In the genomic region with DNA sequence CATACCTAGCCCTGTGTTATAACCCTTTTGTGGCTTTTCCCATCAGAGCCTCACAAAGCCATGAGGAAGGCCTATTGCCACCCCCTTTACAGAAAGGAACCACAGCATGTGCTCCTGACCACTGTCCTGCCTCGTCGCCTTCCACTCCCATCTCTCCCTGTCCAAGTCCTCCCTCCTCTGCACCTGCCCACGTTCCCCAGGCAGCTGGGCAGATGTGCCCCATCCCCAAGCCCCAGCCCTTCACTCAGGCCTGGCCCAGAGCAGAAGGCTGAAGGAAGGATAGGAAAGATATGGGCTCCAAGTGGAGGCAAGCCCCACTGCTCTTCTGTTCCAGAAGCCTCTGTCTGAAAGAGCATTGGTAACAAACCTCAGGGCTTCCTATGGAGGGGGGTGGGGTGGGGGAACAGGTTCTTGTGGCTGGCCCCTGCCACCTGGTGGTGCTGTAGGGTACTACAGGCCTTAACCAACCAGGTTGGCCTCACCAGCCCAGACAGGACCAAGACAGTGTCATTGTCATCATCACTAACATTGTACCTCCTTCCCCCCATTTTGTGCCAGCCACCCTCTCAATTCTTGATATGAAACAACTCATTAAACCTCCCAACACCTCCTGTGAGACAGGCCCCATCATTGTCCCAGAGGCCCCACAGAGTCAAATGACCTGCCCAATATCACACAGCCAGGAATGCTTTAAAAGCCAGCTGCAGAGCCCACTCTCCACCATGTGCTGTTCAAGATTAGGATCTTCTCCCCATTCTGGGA, we compare ENCODE assay signal across 1 cellular context.
TF ChIP-seq lines count a peak whose summit lies in the region.

No MANE protein-coding gene starts in this region.

TF ChIP-seq in HepG2, 621 proteins besides CTCF, POLR2A, EP300 and RAD21 (continued from another document):
- TF ChIP-seq, protein P1, sequence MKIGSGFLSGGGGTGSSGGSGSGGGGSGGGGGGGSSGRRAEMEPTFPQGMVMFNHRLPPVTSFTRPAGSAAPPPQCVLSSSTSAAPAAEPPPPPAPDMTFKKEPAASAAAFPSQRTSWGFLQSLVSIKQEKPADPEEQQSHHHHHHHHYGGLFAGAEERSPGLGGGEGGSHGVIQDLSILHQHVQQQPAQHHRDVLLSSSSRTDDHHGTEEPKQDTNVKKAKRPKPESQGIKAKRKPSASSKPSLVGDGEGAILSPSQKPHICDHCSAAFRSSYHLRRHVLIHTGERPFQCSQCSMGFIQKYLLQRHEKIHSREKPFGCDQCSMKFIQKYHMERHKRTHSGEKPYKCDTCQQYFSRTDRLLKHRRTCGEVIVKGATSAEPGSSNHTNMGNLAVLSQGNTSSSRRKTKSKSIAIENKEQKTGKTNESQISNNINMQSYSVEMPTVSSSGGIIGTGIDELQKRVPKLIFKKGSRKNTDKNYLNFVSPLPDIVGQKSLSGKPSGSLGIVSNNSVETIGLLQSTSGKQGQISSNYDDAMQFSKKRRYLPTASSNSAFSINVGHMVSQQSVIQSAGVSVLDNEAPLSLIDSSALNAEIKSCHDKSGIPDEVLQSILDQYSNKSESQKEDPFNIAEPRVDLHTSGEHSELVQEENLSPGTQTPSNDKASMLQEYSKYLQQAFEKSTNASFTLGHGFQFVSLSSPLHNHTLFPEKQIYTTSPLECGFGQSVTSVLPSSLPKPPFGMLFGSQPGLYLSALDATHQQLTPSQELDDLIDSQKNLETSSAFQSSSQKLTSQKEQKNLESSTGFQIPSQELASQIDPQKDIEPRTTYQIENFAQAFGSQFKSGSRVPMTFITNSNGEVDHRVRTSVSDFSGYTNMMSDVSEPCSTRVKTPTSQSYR (CRISPR knock-in tag; IDR thresholded peaks at IDR 0.05; ENCODE audit: borderline replicate concordance), result peak; percentile 83; the same call in 1 of the 2 replicates
- TF ChIP-seq ZNF543 (CRISPR knock-in tag; IDR thresholded peaks at IDR 0.05) (0 out of 2 replicates have a peak, but pooled peaks have one; percentile 30), ZNF672 (CRISPR knock-in tag; IDR thresholded peaks at IDR 0.05) (no peak), MAZ (IDR thresholded peaks at IDR 0.05; ENCODE audit: borderline replicate concordance, low read depth, low read length) (peak; percentile 33; the same call in 1 of the 2 replicates), MAZ (CRISPR knock-in tag; IDR thresholded peaks at IDR 0.05; ENCODE audit: low read depth) (no peak), CREB1 (IDR thresholded peaks at IDR 0.05) (0 out of 2 replicates have a peak, but pooled peaks have one; percentile 23), CREB1 (CRISPR knock-in tag; IDR thresholded peaks at IDR 0.05) (no peak), STAG1 (CRISPR knock-in tag; IDR thresholded peaks at IDR 0.05) (peak; percentile 89), ZC3H4 (CRISPR knock-in tag; IDR thresholded peaks at IDR 0.05; ENCODE audit: borderline replicate concordance) (no peak), SMC3 (IDR thresholded peaks at IDR 0.05; ENCODE audit: low read length) (peak; percentile 97), NFATC3 (CRISPR knock-in tag; IDR thresholded peaks at IDR 0.05) (0 out of 2 replicates have a peak, but pooled peaks have one; percentile 50), ZSCAN25 (CRISPR knock-in tag; IDR thresholded peaks at IDR 0.05) (0 out of 2 replicates have a peak, but pooled peaks have one; percentile 22), ZNF766 (CRISPR knock-in tag; IDR thresholded peaks at IDR 0.05; ENCODE audit: borderline replicate concordance) (no peak), ZNF790 (CRISPR knock-in tag; IDR thresholded peaks at IDR 0.05; ENCODE audit: borderline replicate concordance) (no peak)
- TF ChIP-seq, protein P2, sequence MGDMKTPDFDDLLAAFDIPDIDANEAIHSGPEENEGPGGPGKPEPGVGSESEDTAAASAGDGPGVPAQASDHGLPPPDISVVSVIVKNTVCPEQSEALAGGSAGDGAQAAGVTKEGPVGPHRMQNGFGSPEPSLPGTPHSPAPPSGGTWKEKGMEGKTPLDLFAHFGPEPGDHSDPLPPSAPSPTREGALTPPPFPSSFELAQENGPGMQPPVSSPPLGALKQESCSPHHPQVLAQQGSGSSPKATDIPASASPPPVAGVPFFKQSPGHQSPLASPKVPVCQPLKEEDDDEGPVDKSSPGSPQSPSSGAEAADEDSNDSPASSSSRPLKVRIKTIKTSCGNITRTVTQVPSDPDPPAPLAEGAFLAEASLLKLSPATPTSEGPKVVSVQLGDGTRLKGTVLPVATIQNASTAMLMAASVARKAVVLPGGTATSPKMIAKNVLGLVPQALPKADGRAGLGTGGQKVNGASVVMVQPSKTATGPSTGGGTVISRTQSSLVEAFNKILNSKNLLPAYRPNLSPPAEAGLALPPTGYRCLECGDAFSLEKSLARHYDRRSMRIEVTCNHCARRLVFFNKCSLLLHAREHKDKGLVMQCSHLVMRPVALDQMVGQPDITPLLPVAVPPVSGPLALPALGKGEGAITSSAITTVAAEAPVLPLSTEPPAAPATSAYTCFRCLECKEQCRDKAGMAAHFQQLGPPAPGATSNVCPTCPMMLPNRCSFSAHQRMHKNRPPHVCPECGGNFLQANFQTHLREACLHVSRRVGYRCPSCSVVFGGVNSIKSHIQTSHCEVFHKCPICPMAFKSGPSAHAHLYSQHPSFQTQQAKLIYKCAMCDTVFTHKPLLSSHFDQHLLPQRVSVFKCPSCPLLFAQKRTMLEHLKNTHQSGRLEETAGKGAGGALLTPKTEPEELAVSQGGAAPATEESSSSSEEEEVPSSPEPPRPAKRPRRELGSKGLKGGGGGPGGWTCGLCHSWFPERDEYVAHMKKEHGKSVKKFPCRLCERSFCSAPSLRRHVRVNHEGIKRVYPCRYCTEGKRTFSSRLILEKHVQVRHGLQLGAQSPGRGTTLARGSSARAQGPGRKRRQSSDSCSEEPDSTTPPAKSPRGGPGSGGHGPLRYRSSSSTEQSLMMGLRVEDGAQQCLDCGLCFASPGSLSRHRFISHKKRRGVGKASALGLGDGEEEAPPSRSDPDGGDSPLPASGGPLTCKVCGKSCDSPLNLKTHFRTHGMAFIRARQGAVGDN (CRISPR knock-in tag; IDR thresholded peaks at IDR 0.05), result peak; percentile 45
- TF ChIP-seq, protein P3, sequence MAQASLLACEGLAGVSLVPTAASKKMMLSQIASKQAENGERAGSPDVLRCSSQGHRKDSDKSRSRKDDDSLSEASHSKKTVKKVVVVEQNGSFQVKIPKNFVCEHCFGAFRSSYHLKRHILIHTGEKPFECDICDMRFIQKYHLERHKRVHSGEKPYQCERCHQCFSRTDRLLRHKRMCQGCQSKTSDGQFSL (CRISPR knock-in tag; IDR thresholded peaks at IDR 0.05), result peak; percentile 66; the same call in 1 of the 2 replicates
- TF ChIP-seq, protein P4, sequence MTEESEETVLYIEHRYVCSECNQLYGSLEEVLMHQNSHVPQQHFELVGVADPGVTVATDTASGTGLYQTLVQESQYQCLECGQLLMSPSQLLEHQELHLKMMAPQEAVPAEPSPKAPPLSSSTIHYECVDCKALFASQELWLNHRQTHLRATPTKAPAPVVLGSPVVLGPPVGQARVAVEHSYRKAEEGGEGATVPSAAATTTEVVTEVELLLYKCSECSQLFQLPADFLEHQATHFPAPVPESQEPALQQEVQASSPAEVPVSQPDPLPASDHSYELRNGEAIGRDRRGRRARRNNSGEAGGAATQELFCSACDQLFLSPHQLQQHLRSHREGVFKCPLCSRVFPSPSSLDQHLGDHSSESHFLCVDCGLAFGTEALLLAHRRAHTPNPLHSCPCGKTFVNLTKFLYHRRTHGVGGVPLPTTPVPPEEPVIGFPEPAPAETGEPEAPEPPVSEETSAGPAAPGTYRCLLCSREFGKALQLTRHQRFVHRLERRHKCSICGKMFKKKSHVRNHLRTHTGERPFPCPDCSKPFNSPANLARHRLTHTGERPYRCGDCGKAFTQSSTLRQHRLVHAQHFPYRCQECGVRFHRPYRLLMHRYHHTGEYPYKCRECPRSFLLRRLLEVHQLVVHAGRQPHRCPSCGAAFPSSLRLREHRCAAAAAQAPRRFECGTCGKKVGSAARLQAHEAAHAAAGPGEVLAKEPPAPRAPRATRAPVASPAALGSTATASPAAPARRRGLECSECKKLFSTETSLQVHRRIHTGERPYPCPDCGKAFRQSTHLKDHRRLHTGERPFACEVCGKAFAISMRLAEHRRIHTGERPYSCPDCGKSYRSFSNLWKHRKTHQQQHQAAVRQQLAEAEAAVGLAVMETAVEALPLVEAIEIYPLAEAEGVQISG (CRISPR knock-in tag; IDR thresholded peaks at IDR 0.05), result 0 out of 2 replicates have a peak, but pooled peaks have one; percentile 37
- TF ChIP-seq, protein P5, sequence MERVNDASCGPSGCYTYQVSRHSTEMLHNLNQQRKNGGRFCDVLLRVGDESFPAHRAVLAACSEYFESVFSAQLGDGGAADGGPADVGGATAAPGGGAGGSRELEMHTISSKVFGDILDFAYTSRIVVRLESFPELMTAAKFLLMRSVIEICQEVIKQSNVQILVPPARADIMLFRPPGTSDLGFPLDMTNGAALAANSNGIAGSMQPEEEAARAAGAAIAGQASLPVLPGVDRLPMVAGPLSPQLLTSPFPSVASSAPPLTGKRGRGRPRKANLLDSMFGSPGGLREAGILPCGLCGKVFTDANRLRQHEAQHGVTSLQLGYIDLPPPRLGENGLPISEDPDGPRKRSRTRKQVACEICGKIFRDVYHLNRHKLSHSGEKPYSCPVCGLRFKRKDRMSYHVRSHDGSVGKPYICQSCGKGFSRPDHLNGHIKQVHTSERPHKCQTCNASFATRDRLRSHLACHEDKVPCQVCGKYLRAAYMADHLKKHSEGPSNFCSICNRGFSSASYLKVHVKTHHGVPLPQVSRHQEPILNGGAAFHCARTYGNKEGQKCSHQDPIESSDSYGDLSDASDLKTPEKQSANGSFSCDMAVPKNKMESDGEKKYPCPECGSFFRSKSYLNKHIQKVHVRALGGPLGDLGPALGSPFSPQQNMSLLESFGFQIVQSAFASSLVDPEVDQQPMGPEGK (CRISPR knock-in tag; IDR thresholded peaks at IDR 0.05), result peak; percentile 64
- TF ChIP-seq, protein P6, sequence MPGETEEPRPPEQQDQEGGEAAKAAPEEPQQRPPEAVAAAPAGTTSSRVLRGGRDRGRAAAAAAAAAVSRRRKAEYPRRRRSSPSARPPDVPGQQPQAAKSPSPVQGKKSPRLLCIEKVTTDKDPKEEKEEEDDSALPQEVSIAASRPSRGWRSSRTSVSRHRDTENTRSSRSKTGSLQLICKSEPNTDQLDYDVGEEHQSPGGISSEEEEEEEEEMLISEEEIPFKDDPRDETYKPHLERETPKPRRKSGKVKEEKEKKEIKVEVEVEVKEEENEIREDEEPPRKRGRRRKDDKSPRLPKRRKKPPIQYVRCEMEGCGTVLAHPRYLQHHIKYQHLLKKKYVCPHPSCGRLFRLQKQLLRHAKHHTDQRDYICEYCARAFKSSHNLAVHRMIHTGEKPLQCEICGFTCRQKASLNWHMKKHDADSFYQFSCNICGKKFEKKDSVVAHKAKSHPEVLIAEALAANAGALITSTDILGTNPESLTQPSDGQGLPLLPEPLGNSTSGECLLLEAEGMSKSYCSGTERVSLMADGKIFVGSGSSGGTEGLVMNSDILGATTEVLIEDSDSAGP (CRISPR knock-in tag; IDR thresholded peaks at IDR 0.05; ENCODE audit: borderline replicate concordance), result peak; percentile 38; the same call in 1 of the 2 replicates
- TF ChIP-seq, protein P7, sequence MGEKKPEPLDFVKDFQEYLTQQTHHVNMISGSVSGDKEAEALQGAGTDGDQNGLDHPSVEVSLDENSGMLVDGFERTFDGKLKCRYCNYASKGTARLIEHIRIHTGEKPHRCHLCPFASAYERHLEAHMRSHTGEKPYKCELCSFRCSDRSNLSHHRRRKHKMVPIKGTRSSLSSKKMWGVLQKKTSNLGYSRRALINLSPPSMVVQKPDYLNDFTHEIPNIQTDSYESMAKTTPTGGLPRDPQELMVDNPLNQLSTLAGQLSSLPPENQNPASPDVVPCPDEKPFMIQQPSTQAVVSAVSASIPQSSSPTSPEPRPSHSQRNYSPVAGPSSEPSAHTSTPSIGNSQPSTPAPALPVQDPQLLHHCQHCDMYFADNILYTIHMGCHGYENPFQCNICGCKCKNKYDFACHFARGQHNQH (CRISPR knock-in tag; IDR thresholded peaks at IDR 0.05), result no peak
- TF ChIP-seq, protein P8, sequence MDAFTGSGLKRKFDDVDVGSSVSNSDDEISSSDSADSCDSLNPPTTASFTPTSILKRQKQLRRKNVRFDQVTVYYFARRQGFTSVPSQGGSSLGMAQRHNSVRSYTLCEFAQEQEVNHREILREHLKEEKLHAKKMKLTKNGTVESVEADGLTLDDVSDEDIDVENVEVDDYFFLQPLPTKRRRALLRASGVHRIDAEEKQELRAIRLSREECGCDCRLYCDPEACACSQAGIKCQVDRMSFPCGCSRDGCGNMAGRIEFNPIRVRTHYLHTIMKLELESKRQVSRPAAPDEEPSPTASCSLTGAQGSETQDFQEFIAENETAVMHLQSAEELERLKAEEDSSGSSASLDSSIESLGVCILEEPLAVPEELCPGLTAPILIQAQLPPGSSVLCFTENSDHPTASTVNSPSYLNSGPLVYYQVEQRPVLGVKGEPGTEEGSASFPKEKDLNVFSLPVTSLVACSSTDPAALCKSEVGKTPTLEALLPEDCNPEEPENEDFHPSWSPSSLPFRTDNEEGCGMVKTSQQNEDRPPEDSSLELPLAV (CRISPR knock-in tag; conservative IDR thresholded peaks at IDR 0.05; ENCODE audit: low read depth), result no peak
